In genomic region chr1:32241011-32241763, GRCh38 we compare ENCODE assay signal across 8 cellular contexts. TPM values are rescaled to one million over a fixed set of nuclear protein-coding genes. Genes with fewer than 3 reads are reported as not detected.
A peak's percentile ranks its signal among the peaks of the same experiment; 100 is the strongest.
DNase-seq lines count a peak whose midpoint lies in the region; ATAC-seq and TF ChIP-seq lines count a peak whose summit lies in the region.

No MANE protein-coding gene starts in this region.

- H3K4me3 ChIP-seq in SJSA1, result peak overlapping the region; percentile 47
- peak overlapping the region; percentile 59 for H3K4me3 ChIP-seq in choroid plexus epithelial cell (ENCODE audit: low read depth, low read length)

- H3K36me3 ChIP-seq in ES-I3 (ENCODE audit: insufficient read depth, low read length) (no peaks in the 10 kb centered on the region), SJSA1 (no peaks in the 10 kb centered on the region; the same call in 1 of the 2 replicates)

- peak; percentile 47 to 63 for DNase-seq in SJSA1 (ENCODE audit: low read depth in 1 of 2, low spot score in 2 of 2)
- DNase-seq in choroid plexus epithelial cell (ENCODE audit: low read depth), result peak; percentile 42
- DNase-seq in left kidney (ENCODE audit: low read depth, low spot score), result peak; percentile 91
- peak; percentile 46 for DNase-seq in stimulated activated CD4-positive, alpha-beta T cell treated with anti-CD3 and anti-CD28 coated beads, Interleukin-4, amount 100 ng/mL, for 1 hour
- no peak for DNase-seq in epidermal melanocyte (ENCODE audit: insufficient read length, low spot score)

- ATAC-seq in HG02981 (IDR thresholded peaks at IDR 0.05; ENCODE audit: unreplicated experiment) (peak; percentile 49), GM19351 (IDR thresholded peaks at IDR 0.05; ENCODE audit: unreplicated experiment) (no peak)

- H3K9me3 ChIP-seq in ES-I3 (ENCODE audit: control insufficient read depth, insufficient read depth, low read length) (no peaks in the 10 kb centered on the region), SJSA1 (replicated peaks) (no peaks in the 10 kb centered on the region)

- peak overlapping the region; percentile 90 for H3K9ac ChIP-seq in ES-I3 (ENCODE audit: low read depth, low read length)

- no peaks in the 10 kb centered on the region for H3K27me3 ChIP-seq in SJSA1 (replicated peaks)

- peak; percentile 5 for TF ChIP-seq CTCF in choroid plexus epithelial cell (conservative IDR thresholded peaks at IDR 0.05; ENCODE audit: low read depth, low read length)

- H3K4me1 ChIP-seq in ES-I3 (ENCODE audit: insufficient read depth, low read length) (no peaks in the 10 kb centered on the region), SJSA1 (replicated peaks) (peaks cover 40% of the 10 kb centered on the region)

- H3K27ac ChIP-seq in SJSA1, result peak overlapping the region; percentile 32; the same call in 1 of the 2 replicates

RNA-seq across cellular contexts. Expression of gene FAM167B, which starts 5.8 kb away (rescaled TPM):
- total RNA-seq in SJSA1 (2014; rRNA removed; shearing (Covaris generic)), result 0.19 and 0.24 TPM in 2 replicates

RNA-seq across cellular contexts. Expression of gene LCK, which starts 9.9 kb away (rescaled TPM):
- total RNA-seq in SJSA1 (2014; rRNA removed; shearing (Covaris generic)), result not detected in 2 replicates

RNA-seq across cellular contexts. Expression of gene EIF3I, which starts 19.0 kb away (rescaled TPM):
- total RNA-seq in SJSA1 (2014; rRNA removed; shearing (Covaris generic)), result 424 and 465 TPM in 2 replicates

RNA-seq across cellular contexts. Expression of gene TMEM234, which starts 19.0 kb away (rescaled TPM):
- 9.2 and 13.5 TPM in 2 replicates for total RNA-seq in SJSA1 (2014; rRNA removed; shearing (Covaris generic))

RNA-seq across cellular contexts. Expression of gene DCDC2B, which starts 32.3 kb away (rescaled TPM):
- not detected in 2 replicates for total RNA-seq in SJSA1 (2014; rRNA removed; shearing (Covaris generic))
